ENCODE assay signal across 1 cellular context in the genomic region with DNA sequence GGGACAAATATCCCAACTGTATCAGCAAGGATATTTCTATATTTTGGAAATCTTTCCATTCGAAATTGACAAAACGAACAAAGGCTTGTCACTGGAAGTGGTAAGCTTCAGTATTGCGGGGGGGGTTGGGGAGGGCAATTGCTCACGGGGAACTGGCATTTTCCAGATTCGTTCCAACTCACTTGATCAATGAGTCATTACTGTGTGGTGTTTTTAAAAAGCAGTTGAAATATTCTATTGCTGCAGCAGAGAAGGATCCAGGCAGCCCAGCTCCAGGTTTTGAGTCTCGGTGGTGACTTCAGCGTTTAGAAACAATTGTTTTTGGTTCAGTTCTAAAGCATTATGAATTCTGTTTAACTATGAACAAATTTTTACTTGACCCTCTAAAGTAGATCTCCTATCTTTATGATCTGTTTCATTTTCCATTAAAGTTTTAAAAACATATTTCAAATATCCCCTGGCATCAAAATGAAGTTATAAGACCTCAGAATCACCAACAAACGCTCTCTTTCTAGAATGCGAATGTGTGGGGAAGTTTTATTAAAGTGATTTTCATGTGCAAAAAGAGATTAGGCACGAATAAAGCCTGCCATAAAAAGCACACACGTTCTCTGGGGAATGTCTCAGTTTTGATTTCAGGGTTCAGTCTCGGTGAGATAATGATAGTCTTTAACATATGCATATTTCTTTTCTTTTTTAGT.
A peak's percentile ranks its signal among the peaks of the same experiment; 100 is the strongest.
TF ChIP-seq lines count a peak whose summit lies in the region.

No MANE protein-coding gene starts in this region.

TF ChIP-seq in SK-N-SH, 30 proteins besides CTCF, POLR2A, EP300 and RAD21 (continued from another document):
- TF ChIP-seq, protein P1, sequence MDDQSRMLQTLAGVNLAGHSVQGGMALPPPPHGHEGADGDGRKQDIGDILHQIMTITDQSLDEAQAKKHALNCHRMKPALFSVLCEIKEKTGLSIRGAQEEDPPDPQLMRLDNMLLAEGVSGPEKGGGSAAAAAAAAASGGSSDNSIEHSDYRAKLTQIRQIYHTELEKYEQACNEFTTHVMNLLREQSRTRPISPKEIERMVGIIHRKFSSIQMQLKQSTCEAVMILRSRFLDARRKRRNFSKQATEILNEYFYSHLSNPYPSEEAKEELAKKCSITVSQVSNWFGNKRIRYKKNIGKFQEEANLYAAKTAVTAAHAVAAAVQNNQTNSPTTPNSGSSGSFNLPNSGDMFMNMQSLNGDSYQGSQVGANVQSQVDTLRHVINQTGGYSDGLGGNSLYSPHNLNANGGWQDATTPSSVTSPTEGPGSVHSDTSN (IDR thresholded peaks at IDR 0.05) = peak; percentile 46
- TF ChIP-seq, protein P2, sequence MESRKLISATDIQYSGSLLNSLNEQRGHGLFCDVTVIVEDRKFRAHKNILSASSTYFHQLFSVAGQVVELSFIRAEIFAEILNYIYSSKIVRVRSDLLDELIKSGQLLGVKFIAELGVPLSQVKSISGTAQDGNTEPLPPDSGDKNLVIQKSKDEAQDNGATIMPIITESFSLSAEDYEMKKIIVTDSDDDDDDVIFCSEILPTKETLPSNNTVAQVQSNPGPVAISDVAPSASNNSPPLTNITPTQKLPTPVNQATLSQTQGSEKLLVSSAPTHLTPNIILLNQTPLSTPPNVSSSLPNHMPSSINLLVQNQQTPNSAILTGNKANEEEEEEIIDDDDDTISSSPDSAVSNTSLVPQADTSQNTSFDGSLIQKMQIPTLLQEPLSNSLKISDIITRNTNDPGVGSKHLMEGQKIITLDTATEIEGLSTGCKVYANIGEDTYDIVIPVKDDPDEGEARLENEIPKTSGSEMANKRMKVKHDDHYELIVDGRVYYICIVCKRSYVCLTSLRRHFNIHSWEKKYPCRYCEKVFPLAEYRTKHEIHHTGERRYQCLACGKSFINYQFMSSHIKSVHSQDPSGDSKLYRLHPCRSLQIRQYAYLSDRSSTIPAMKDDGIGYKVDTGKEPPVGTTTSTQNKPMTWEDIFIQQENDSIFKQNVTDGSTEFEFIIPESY (IDR thresholded peaks at IDR 0.05; ENCODE audit: borderline replicate concordance, low read depth) = no peak
- peak; percentile 39 for TF ChIP-seq TCF12 (IDR thresholded peaks at IDR 0.05)
- no peak for TF ChIP-seq MXI1 (IDR thresholded peaks at IDR 0.05; ENCODE audit: low read depth, low read length)
- TF ChIP-seq SMC3 (IDR thresholded peaks at IDR 0.05; ENCODE audit: low read depth, low read length) = no peak
- no peak for TF ChIP-seq NRF1 (IDR thresholded peaks at IDR 0.05; ENCODE audit: low read depth, low read length)
- TF ChIP-seq RFX5 (IDR thresholded peaks at IDR 0.05; ENCODE audit: low read length) = no peak
- TF ChIP-seq, protein P3, sequence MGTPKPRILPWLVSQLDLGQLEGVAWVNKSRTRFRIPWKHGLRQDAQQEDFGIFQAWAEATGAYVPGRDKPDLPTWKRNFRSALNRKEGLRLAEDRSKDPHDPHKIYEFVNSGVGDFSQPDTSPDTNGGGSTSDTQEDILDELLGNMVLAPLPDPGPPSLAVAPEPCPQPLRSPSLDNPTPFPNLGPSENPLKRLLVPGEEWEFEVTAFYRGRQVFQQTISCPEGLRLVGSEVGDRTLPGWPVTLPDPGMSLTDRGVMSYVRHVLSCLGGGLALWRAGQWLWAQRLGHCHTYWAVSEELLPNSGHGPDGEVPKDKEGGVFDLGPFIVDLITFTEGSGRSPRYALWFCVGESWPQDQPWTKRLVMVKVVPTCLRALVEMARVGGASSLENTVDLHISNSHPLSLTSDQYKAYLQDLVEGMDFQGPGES (IDR thresholded peaks at IDR 0.05; ENCODE audit: low read depth, low read length) = no peak
- TF ChIP-seq YY1 (IDR thresholded peaks at IDR 0.05; ENCODE audit: low read depth) = no peak
- TF ChIP-seq SIN3A (IDR thresholded peaks at IDR 0.05; ENCODE audit: borderline replicate concordance, low read depth, low read length) = no peak
